ENCODE assay signal across 12 cellular contexts in genomic region chr1:16964169-16964568, GRCh38. TPM values are rescaled to one million over a fixed set of nuclear protein-coding genes. Genes with fewer than 3 reads are reported as not detected.
DNase-seq lines count a peak whose midpoint lies in the region; ATAC-seq and TF ChIP-seq lines count a peak whose summit lies in the region.
"Not testable (repeated sequence)": the region's sequence is repeated elsewhere in the genome, so short reads cannot be mapped to it uniquely, and the experiment has no call there.
"Had no signal": no experiment of that assay in that cellular context is flagged by ENCODE, and none has a peak within 500 bp of the region (broad histone marks: within the 10 kb centered on the region; RNA-seq: fewer than 3 reads in every experiment).

No MANE protein-coding gene starts in this region.

- not testable (repeated sequence) for H3K27ac Mint-ChIP-seq in CD4-positive, alpha-beta T cell; natural killer cell
- H3K27ac Mint-ChIP-seq in activated T-helper 17 cell treated with anti-CD3 and anti-CD28 coated beads, Interleukin-2, amount 50 U/mL, for 72 hours, result peak overlapping the region; percentile 28
- H3K27ac Mint-ChIP-seq in activated naive CD8-positive, alpha-beta T cell treated with anti-CD3 and anti-CD28 coated beads, Interleukin-2, amount 10 ng/mL, durations not matched to agents 7 days and 5 days, result peak overlapping the region; percentile 45
- H3K27ac Mint-ChIP-seq in central memory CD8-positive, alpha-beta T cell (ENCODE audit: low read depth), result peak overlapping the region; percentile 92

- H3K4me1 ChIP-seq in HEK293 (ENCODE audit: control insufficient read depth, insufficient read depth, low read length), result peaks cover 11% of the 10 kb centered on the region

- H3K36me3 ChIP-seq in HEK293 (ENCODE audit: control insufficient read depth in 2 of 2, insufficient read depth in 1 of 2, low read length in 2 of 2), result peaks cover 3 to 47% of the 10 kb centered on the region in 2 experiments; a peak in 2 of 3 replicates

- not testable (repeated sequence) for H3K9me3 ChIP-seq in CD4-positive, alpha-beta T cell (ENCODE audit: control insufficient read depth, low read length); HEK293 (ENCODE audit: control insufficient read depth, insufficient read depth, low read depth, low read length)

- not testable (repeated sequence) for H3K4me1 Mint-ChIP-seq in CD4-positive, alpha-beta T cell (ENCODE audit: low read depth); activated T-helper 17 cell treated with anti-CD3 and anti-CD28 coated beads, Interleukin-2, amount 50 U/mL, for 72 hours; activated naive CD8-positive, alpha-beta T cell treated with anti-CD3 and anti-CD28 coated beads, Interleukin-2, amount 10 ng/mL, durations not matched to agents 7 days and 5 days
- H3K4me1 Mint-ChIP-seq in central memory CD8-positive, alpha-beta T cell, result peaks cover 20% of the 10 kb centered on the region
- peaks cover 6 to 11% of the 10 kb centered on the region in 2 donors for H3K4me1 Mint-ChIP-seq in natural killer cell

- DNase-seq in CD4-positive, alpha-beta T cell; activated naive CD8-positive, alpha-beta T cell treated with anti-CD3 and anti-CD28 coated beads, Interleukin-2, amount 10 ng/mL, durations not matched to agents 7 days and 5 days; central memory CD8-positive, alpha-beta T cell (ENCODE audit: low spot score in 2 of 2); natural killer cell: not testable (repeated sequence)

- not testable (repeated sequence) for H3K4me3 ChIP-seq in HEK293 (ENCODE audit: low read depth, low read length)

- intact Hi-C loops in CD4-positive, alpha-beta T cell (cut with DNase I, micrococcal nuclease); natural killer cell (cut with micrococcal nuclease): not testable (repeated sequence)

- H3K27me3 ChIP-seq in CD4-positive, alpha-beta T cell (ENCODE audit: control insufficient read depth, insufficient read depth, low read length), result not testable (repeated sequence)

- CTCF ChIA-PET in CD4-positive, alpha-beta T cell (lab: Charles Lee), result not testable (repeated sequence)
- CTCF ChIA-PET in HEK293 (lab: Yijun Ruan, JAX), result interaction anchor here (0.6 to 8.7 kb wide), 6 partner anchors 11 to 338 kb away, joined by 3 to 115 read pairs (median 3); no protein-coding TSS in a partner anchor

- H3K36me3 Mint-ChIP-seq in CD4-positive, alpha-beta T cell (ENCODE audit: low read depth), result peaks cover 24% of the 10 kb centered on the region
- H3K36me3 Mint-ChIP-seq in activated T-helper 17 cell treated with anti-CD3 and anti-CD28 coated beads, Interleukin-2, amount 50 U/mL, for 72 hours (ENCODE audit: low read depth), result peaks cover 13% of the 10 kb centered on the region
- not testable (repeated sequence) for H3K36me3 Mint-ChIP-seq in activated naive CD8-positive, alpha-beta T cell treated with anti-CD3 and anti-CD28 coated beads, Interleukin-2, amount 10 ng/mL, durations not matched to agents 7 days and 5 days; central memory CD8-positive, alpha-beta T cell (ENCODE audit: insufficient read depth); natural killer cell

- H3K27me3 Mint-ChIP-seq in CD4-positive, alpha-beta T cell; activated T-helper 17 cell treated with anti-CD3 and anti-CD28 coated beads, Interleukin-2, amount 50 U/mL, for 72 hours; activated naive CD8-positive, alpha-beta T cell treated with anti-CD3 and anti-CD28 coated beads, Interleukin-2, amount 10 ng/mL, durations not matched to agents 7 days and 5 days; central memory CD8-positive, alpha-beta T cell; natural killer cell (ENCODE audit: low read depth in 2 of 2): not testable (repeated sequence)

- TF ChIP-seq CTCF in CD4-positive, alpha-beta T cell (IDR thresholded peaks at IDR 0.05); HEK293 (tag by site-specific recombination; IDR thresholded peaks at IDR 0.05); natural killer cell (IDR thresholded peaks at IDR 0.05): not testable (repeated sequence)

- not testable (repeated sequence) for H3K27ac ChIP-seq in CD4-positive, alpha-beta T cell (ENCODE audit: low read depth, low read length); HEK293 (ENCODE audit: extremely low read depth, low read depth, low read length)

- not testable (repeated sequence) for H3K9me3 Mint-ChIP-seq in CD4-positive, alpha-beta T cell; activated T-helper 17 cell treated with anti-CD3 and anti-CD28 coated beads, Interleukin-2, amount 50 U/mL, for 72 hours; activated naive CD8-positive, alpha-beta T cell treated with anti-CD3 and anti-CD28 coated beads, Interleukin-2, amount 10 ng/mL, durations not matched to agents 7 days and 5 days; central memory CD8-positive, alpha-beta T cell; natural killer cell

- POLR2A ChIA-PET in CD4-positive, alpha-beta T cell (lab: Charles Lee); activated naive CD8-positive, alpha-beta T cell treated with anti-CD3 and anti-CD28 coated beads, Interleukin-2, amount 10 ng/mL, durations not matched to agents 7 days and 5 days (lab: Charles Lee): not testable (repeated sequence)
- POLR2A ChIA-PET in HEK293 (lab: Yijun Ruan, JAX), result interaction anchor here (0.7 to 1.5 kb wide), 5 partner anchors 19 to 71 kb away, joined by 3 to 10 read pairs (median 5); partner anchors contain the start of gene ATP13A2

- H3K4me3 Mint-ChIP-seq in CD4-positive, alpha-beta T cell, result peak overlapping the region; percentile 25
- not testable (repeated sequence) for H3K4me3 Mint-ChIP-seq in activated T-helper 17 cell treated with anti-CD3 and anti-CD28 coated beads, Interleukin-2, amount 50 U/mL, for 72 hours; activated naive CD8-positive, alpha-beta T cell treated with anti-CD3 and anti-CD28 coated beads, Interleukin-2, amount 10 ng/mL, durations not matched to agents 7 days and 5 days; central memory CD8-positive, alpha-beta T cell
- peak overlapping the region; percentile 18 for H3K4me3 Mint-ChIP-seq in natural killer cell

- ATAC-seq in CD4-positive, alpha-beta T cell (ENCODE audit: poor library complexity); activated T-helper 17 cell treated with anti-CD3 and anti-CD28 coated beads, Interleukin-2, amount 50 U/mL, for 72 hours (replicated peaks); activated naive CD8-positive, alpha-beta T cell treated with anti-CD3 and anti-CD28 coated beads, Interleukin-2, amount 10 ng/mL, durations not matched to agents 7 days and 5 days (ENCODE audit: low read depth); central memory CD8-positive, alpha-beta T cell (replicated peaks; ENCODE audit: extremely low read depth, poor library complexity, severe bottlenecking); natural killer cell: not testable (repeated sequence)

TF ChIP-seq in HEK293, 187 proteins besides CTCF, POLR2A, EP300 and RAD21:
- TF ChIP-seq ZNF366 (tag by site-specific recombination; conservative IDR thresholded peaks at IDR 0.05) (peak; percentile 64), PRDM1 (tag by site-specific recombination; IDR thresholded peaks at IDR 0.05) (peak; percentile 58; the same call in 1 of the 2 replicates)

RNA-seq across cellular contexts. Expression of gene MFAP2, which starts 16.3 kb away (rescaled TPM):
- total RNA-seq in CD4-positive, alpha-beta T cell, result not detected
- not detected for total RNA-seq in activated T-helper 17 cell treated with anti-CD3 and anti-CD28 coated beads, Interleukin-2, amount 50 U/mL, for 72 hours
- not detected for total RNA-seq in activated naive CD8-positive, alpha-beta T cell treated with anti-CD3 and anti-CD28 coated beads, Interleukin-2, amount 10 ng/mL, durations not matched to agents 7 days and 5 days
- total RNA-seq in natural killer cell, result under 1 TPM in 1 of 3 donors, not detected in 2; 0.15 TPM
- total RNA-seq: A172; B cell; CD4-positive, alpha-beta memory T cell; CD4-positive, CD25-positive, alpha-beta regulatory T cell; CD8-positive, alpha-beta memory T cell; CD8-positive, alpha-beta T cell had no signal

RNA-seq across cellular contexts. Expression of gene CROCC, which starts 42.4 kb away (rescaled TPM):
- total RNA-seq in CD4-positive, alpha-beta T cell, result 10 to 100 TPM; 47.4 to 49.7 TPM
- 10 to 100 TPM; 21.2 to 24.5 TPM for total RNA-seq in activated T-helper 17 cell treated with anti-CD3 and anti-CD28 coated beads, Interleukin-2, amount 50 U/mL, for 72 hours
- total RNA-seq in activated naive CD8-positive, alpha-beta T cell treated with anti-CD3 and anti-CD28 coated beads, Interleukin-2, amount 10 ng/mL, durations not matched to agents 7 days and 5 days, result 10 to 100 TPM; 63.0 to 69.8 TPM
- total RNA-seq in natural killer cell, result 10 to 100 TPM; 51.7 to 62.9 (median 59.1) TPM

RNA-seq across cellular contexts. Expression of gene ATP13A2, which starts 47.6 kb away (rescaled TPM):
- 10 to 100 TPM; 27.0 to 30.6 TPM for total RNA-seq in CD4-positive, alpha-beta T cell
- total RNA-seq in activated T-helper 17 cell treated with anti-CD3 and anti-CD28 coated beads, Interleukin-2, amount 50 U/mL, for 72 hours, result 10 to 100 TPM; 24.2 to 51.7 TPM
- total RNA-seq in activated naive CD8-positive, alpha-beta T cell treated with anti-CD3 and anti-CD28 coated beads, Interleukin-2, amount 10 ng/mL, durations not matched to agents 7 days and 5 days, result 10 to 100 TPM; 45.1 to 45.3 TPM
- total RNA-seq in natural killer cell, result 10 to 100 TPM; 38.7 to 53.6 (median 42.8) TPM
